ENCODE assay signal across 1 cellular context in genomic region chr4:108650212-108651067, GRCh38.
A peak's percentile ranks its signal among the peaks of the same experiment; 100 is the strongest.
TF ChIP-seq lines count a peak whose summit lies in the region.

OSTC (plus strand) TSS chr4:108650599; CDS start chr4:108650656, 57 bp downstream.

TF ChIP-seq in HepG2, 621 proteins besides CTCF, POLR2A, EP300 and RAD21 (continued from another document and continues in another):
- peak; percentile 70 for TF ChIP-seq ZNF574 (CRISPR knock-in tag; IDR thresholded peaks at IDR 0.05)
- TF ChIP-seq NFKBIZ (CRISPR knock-in tag; IDR thresholded peaks at IDR 0.05), result no peak; the same call in 1 of the 2 replicates
- no peak for TF ChIP-seq CREBL2 (CRISPR knock-in tag; IDR thresholded peaks at IDR 0.05; ENCODE audit: borderline replicate concordance)
- TF ChIP-seq ZNF546 (CRISPR knock-in tag; conservative IDR thresholded peaks at IDR 0.05), result no peak
- no peak for TF ChIP-seq MAZ (IDR thresholded peaks at IDR 0.05; ENCODE audit: borderline replicate concordance, low read depth, low read length)
- TF ChIP-seq MAZ (CRISPR knock-in tag; IDR thresholded peaks at IDR 0.05; ENCODE audit: low read depth), result peak; percentile 49
- TF ChIP-seq, protein P1, sequence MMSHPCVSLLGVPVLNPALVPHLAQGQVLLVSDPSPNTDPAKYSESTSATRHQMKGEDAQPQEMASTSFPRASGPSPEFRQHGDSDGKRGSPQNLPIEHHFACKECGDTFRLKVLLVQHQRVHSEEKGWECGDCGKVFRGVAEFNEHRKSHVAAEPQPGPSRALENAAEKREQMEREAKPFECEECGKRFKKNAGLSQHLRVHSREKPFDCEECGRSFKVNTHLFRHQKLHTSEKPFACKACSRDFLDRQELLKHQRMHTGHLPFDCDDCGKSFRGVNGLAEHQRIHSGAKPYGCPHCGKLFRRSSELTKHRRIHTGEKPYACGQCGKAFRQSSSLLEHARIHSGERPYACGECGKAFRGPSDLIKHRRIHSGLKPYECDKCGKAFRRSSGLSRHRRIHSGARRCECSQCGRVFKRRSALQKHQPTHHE (CRISPR knock-in tag; IDR thresholded peaks at IDR 0.05; ENCODE audit: borderline replicate concordance), result peak; percentile 70; the same call in 1 of the 2 replicates
- TF ChIP-seq KLF11 (CRISPR knock-in tag; IDR thresholded peaks at IDR 0.05), result peak; percentile 30; the same call in 1 of the 2 replicates
- TF ChIP-seq, protein P2, sequence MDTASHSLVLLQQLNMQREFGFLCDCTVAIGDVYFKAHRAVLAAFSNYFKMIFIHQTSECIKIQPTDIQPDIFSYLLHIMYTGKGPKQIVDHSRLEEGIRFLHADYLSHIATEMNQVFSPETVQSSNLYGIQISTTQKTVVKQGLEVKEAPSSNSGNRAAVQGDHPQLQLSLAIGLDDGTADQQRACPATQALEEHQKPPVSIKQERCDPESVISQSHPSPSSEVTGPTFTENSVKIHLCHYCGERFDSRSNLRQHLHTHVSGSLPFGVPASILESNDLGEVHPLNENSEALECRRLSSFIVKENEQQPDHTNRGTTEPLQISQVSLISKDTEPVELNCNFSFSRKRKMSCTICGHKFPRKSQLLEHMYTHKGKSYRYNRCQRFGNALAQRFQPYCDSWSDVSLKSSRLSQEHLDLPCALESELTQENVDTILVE (CRISPR knock-in tag; IDR thresholded peaks at IDR 0.05), result 0 out of 2 replicates have a peak, but pooled peaks have one; percentile 43
- no peak for TF ChIP-seq ZBTB34 (CRISPR knock-in tag; IDR thresholded peaks at IDR 0.05)
- TF ChIP-seq SOX13 (IDR thresholded peaks at IDR 0.05), result no peak
- TF ChIP-seq SOX13 (CRISPR knock-in tag; conservative IDR thresholded peaks at IDR 0.05 in 1 of 2, IDR thresholded peaks at IDR 0.05 in 1 of 2), result no peak; a peak in 1 of 4 replicates
- TF ChIP-seq ZNF354B (CRISPR knock-in tag; IDR thresholded peaks at IDR 0.05), result no peak
- peak; percentile 31; the same call in 1 of the 2 replicates for TF ChIP-seq GABPA (IDR thresholded peaks at IDR 0.05; ENCODE audit: low read depth, low read length)
- TF ChIP-seq GABPA (CRISPR knock-in tag; IDR thresholded peaks at IDR 0.05; ENCODE audit: low read depth), result peak; percentile 84
- TF ChIP-seq, protein P3, sequence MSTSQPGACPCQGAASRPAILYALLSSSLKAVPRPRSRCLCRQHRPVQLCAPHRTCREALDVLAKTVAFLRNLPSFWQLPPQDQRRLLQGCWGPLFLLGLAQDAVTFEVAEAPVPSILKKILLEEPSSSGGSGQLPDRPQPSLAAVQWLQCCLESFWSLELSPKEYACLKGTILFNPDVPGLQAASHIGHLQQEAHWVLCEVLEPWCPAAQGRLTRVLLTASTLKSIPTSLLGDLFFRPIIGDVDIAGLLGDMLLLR (CRISPR knock-in tag; IDR thresholded peaks at IDR 0.05), result peak; percentile 87
- 0 out of 2 replicates have a peak, but pooled peaks have one; percentile 67 for TF ChIP-seq SP5 (CRISPR knock-in tag; IDR thresholded peaks at IDR 0.05; ENCODE audit: borderline replicate concordance, low read depth)
- no peak for TF ChIP-seq MIER2 (CRISPR knock-in tag; IDR thresholded peaks at IDR 0.05)
- TF ChIP-seq PRPF4 (IDR thresholded peaks at IDR 0.05; ENCODE audit: low read depth, low read length, poor library complexity, severe bottlenecking), result no peak
- TF ChIP-seq TBX3 (IDR thresholded peaks at IDR 0.05; ENCODE audit: borderline replicate concordance), result no peak
- TF ChIP-seq, protein P4, sequence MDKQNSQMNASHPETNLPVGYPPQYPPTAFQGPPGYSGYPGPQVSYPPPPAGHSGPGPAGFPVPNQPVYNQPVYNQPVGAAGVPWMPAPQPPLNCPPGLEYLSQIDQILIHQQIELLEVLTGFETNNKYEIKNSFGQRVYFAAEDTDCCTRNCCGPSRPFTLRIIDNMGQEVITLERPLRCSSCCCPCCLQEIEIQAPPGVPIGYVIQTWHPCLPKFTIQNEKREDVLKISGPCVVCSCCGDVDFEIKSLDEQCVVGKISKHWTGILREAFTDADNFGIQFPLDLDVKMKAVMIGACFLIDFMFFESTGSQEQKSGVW (CRISPR knock-in tag; IDR thresholded peaks at IDR 0.05; ENCODE audit: borderline replicate concordance), result no peak
- no peak for TF ChIP-seq ZBTB39 (CRISPR knock-in tag; IDR thresholded peaks at IDR 0.05)
- peak; percentile 87; the same call in 1 of the 2 replicates for TF ChIP-seq ZNF557 (CRISPR knock-in tag; IDR thresholded peaks at IDR 0.05)
- TF ChIP-seq, protein P5, sequence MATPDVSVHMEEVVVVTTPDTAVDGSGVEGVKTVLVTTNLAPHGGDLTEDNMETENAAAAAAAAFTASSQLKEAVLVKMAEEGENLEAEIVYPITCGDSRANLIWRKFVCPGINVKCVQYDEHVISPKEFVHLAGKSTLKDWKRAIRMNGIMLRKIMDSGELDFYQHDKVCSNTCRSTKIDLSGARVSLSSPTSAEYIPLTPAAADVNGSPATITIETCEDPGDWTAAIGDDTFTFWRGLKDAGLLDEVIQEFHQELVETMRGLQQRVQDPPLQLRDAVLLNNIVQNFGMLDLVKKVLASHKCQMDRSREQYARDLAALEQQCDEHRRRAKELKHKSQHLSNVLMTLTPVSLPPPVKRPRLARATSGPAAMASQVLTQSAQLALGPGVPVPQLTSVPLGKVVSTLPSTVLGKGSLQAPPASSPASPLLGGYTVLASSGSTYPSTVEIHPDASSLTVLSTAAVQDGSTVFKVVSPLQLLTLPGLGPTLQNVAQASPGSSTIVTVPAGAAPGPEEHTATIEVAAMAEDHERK (CRISPR knock-in tag; IDR thresholded peaks at IDR 0.05; ENCODE audit: low read depth), result no peak
- TF ChIP-seq ZNF292 (CRISPR knock-in tag; IDR thresholded peaks at IDR 0.05; ENCODE audit: borderline replicate concordance, low read depth), result no peak
- TF ChIP-seq, protein P6, sequence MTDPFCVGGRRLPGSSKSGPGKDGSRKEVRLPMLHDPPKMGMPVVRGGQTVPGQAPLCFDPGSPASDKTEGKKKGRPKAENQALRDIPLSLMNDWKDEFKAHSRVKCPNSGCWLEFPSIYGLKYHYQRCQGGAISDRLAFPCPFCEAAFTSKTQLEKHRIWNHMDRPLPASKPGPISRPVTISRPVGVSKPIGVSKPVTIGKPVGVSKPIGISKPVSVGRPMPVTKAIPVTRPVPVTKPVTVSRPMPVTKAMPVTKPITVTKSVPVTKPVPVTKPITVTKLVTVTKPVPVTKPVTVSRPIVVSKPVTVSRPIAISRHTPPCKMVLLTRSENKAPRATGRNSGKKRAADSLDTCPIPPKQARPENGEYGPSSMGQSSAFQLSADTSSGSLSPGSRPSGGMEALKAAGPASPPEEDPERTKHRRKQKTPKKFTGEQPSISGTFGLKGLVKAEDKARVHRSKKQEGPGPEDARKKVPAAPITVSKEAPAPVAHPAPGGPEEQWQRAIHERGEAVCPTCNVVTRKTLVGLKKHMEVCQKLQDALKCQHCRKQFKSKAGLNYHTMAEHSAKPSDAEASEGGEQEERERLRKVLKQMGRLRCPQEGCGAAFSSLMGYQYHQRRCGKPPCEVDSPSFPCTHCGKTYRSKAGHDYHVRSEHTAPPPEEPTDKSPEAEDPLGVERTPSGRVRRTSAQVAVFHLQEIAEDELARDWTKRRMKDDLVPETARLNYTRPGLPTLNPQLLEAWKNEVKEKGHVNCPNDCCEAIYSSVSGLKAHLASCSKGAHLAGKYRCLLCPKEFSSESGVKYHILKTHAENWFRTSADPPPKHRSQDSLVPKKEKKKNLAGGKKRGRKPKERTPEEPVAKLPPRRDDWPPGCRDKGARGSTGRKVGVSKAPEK (CRISPR knock-in tag; IDR thresholded peaks at IDR 0.05; ENCODE audit: borderline replicate concordance), result no peak
- no peak for TF ChIP-seq ZBTB42 (CRISPR knock-in tag; IDR thresholded peaks at IDR 0.05)
- peak; percentile 36; the same call in 1 of the 2 replicates for TF ChIP-seq TOPORS (CRISPR knock-in tag; IDR thresholded peaks at IDR 0.05)
- TF ChIP-seq, protein P7, sequence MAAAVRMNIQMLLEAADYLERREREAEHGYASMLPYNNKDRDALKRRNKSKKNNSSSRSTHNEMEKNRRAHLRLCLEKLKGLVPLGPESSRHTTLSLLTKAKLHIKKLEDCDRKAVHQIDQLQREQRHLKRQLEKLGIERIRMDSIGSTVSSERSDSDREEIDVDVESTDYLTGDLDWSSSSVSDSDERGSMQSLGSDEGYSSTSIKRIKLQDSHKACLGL (CRISPR knock-in tag; IDR thresholded peaks at IDR 0.05), result peak; percentile 86
- no peak for TF ChIP-seq ZSCAN22 (CRISPR knock-in tag; IDR thresholded peaks at IDR 0.05)
- no peak for TF ChIP-seq MZF1 (CRISPR knock-in tag; IDR thresholded peaks at IDR 0.05; ENCODE audit: borderline replicate concordance)
- TF ChIP-seq, protein P8, sequence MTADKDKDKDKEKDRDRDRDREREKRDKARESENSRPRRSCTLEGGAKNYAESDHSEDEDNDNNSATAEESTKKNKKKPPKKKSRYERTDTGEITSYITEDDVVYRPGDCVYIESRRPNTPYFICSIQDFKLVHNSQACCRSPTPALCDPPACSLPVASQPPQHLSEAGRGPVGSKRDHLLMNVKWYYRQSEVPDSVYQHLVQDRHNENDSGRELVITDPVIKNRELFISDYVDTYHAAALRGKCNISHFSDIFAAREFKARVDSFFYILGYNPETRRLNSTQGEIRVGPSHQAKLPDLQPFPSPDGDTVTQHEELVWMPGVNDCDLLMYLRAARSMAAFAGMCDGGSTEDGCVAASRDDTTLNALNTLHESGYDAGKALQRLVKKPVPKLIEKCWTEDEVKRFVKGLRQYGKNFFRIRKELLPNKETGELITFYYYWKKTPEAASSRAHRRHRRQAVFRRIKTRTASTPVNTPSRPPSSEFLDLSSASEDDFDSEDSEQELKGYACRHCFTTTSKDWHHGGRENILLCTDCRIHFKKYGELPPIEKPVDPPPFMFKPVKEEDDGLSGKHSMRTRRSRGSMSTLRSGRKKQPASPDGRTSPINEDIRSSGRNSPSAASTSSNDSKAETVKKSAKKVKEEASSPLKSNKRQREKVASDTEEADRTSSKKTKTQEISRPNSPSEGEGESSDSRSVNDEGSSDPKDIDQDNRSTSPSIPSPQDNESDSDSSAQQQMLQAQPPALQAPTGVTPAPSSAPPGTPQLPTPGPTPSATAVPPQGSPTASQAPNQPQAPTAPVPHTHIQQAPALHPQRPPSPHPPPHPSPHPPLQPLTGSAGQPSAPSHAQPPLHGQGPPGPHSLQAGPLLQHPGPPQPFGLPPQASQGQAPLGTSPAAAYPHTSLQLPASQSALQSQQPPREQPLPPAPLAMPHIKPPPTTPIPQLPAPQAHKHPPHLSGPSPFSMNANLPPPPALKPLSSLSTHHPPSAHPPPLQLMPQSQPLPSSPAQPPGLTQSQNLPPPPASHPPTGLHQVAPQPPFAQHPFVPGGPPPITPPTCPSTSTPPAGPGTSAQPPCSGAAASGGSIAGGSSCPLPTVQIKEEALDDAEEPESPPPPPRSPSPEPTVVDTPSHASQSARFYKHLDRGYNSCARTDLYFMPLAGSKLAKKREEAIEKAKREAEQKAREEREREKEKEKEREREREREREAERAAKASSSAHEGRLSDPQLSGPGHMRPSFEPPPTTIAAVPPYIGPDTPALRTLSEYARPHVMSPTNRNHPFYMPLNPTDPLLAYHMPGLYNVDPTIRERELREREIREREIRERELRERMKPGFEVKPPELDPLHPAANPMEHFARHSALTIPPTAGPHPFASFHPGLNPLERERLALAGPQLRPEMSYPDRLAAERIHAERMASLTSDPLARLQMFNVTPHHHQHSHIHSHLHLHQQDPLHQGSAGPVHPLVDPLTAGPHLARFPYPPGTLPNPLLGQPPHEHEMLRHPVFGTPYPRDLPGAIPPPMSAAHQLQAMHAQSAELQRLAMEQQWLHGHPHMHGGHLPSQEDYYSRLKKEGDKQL (CRISPR knock-in tag; IDR thresholded peaks at IDR 0.05; ENCODE audit: low read depth), result no peak
